Comparison of ENCODE assay signal across 8 cellular contexts in the genomic region with DNA sequence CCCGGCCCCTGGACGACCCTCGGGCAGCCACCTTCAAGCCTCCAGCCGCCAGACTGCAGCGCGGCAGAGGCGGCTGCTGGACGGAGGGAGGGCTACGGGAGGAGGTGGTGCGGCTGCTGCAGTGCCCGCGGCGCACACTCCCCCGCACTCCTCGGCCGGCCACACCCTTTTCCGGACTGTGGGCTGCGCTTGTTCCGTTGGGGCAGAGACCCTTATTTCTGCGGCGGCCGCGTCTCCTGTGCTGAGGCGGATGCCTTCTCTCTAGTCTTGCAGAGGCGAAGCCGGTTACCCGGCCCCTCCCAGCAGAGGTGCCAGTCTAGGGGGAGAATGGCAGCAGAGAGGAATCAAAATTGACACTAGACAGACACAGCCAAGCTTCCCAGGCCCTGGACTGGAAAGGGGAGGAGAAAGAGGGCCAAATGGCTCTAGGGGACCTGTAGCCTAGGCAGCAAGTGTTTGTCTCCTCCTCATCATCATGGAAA. TPM values are rescaled to one million over a fixed set of nuclear protein-coding genes. Genes with fewer than 3 reads are reported as not detected.
DNase-seq lines count a peak whose midpoint lies in the region; ATAC-seq and TF ChIP-seq lines count a peak whose summit lies in the region.

No MANE protein-coding gene starts in this region.

- peaks cover 12 to 40% (median 34%) of the 10 kb centered on the region in 4 donors for H3K36me3 ChIP-seq in upper lobe of left lung

- TF ChIP-seq POLR2A in upper lobe of left lung (IDR thresholded peaks at IDR 0.05), result peak in 2 of 4 donors; percentile 42 to 62

- H3K4me1 Mint-ChIP-seq in activated T-helper 2 cell treated with anti-CD3 and anti-CD28 coated beads, Interferon-gamma antibody, Interleukin-2, Interleukin-4, amounts not matched to agents 10 μg/mL and 5 μg/mL and 100 μg/mL, durations not matched to agents 14 hours and 24 hours and 36 hours (ENCODE audit: low read depth), result peaks cover 49% of the 10 kb centered on the region

- DNase-seq in GDM1 (lab: John Stamatoyannopoulos, UW), result peak; percentile 82
- peak; percentile 77 for DNase-seq in RKO (ENCODE audit: low spot score)
- DNase-seq in activated T-helper 2 cell treated with anti-CD3 and anti-CD28 coated beads, Interferon-gamma antibody, Interleukin-2, Interleukin-4, amounts not matched to agents 10 μg/mL and 5 μg/mL and 100 μg/mL, durations not matched to agents 14 hours and 24 hours and 36 hours (ENCODE audit: low spot score), result peak; percentile 78
- peak in 1 of 2 donors; percentile 84 for DNase-seq in foreskin fibroblast
- DNase-seq in occipital lobe (lab: John Stamatoyannopoulos, UW), result peak; percentile 30
- DNase-seq in upper lobe of left lung, result peak; percentile 81 to 91
- DNase-seq in cerebellar nuclear complex (lab: John Stamatoyannopoulos, UW), result no peak

- no peaks in the 10 kb centered on the region for H3K9me3 ChIP-seq in upper lobe of left lung

- 0 to 1% methylated on average over 19 to 27 of the region's 27 CpGs for WGBS in upper lobe of left lung, 2 donors

- TF ChIP-seq CTCF in foreskin fibroblast (IDR thresholded peaks at IDR 0.05; ENCODE audit: low read depth, low read length), result no peak
- TF ChIP-seq CTCF in upper lobe of left lung (IDR thresholded peaks at IDR 0.05), result peak in 1 of 6 experiments; percentile 9

- H3K27me3 ChIP-seq in upper lobe of left lung, result no peaks in the 10 kb centered on the region

- intact Hi-C loops in activated T-helper 2 cell treated with anti-CD3 and anti-CD28 coated beads, Interferon-gamma antibody, Interleukin-2, Interleukin-4, amounts not matched to agents 10 μg/mL and 5 μg/mL and 100 μg/mL, durations not matched to agents 14 hours and 24 hours and 36 hours (cut with micrococcal nuclease), result loop anchor here (5.0 kb wide), 1 partner anchor 508 kb away; no protein-coding TSS in a partner anchor

- no peaks in the 10 kb centered on the region for H3K27me3 Mint-ChIP-seq in activated T-helper 2 cell treated with anti-CD3 and anti-CD28 coated beads, Interferon-gamma antibody, Interleukin-2, Interleukin-4, amounts not matched to agents 10 μg/mL and 5 μg/mL and 100 μg/mL, durations not matched to agents 14 hours and 24 hours and 36 hours (ENCODE audit: low read depth)

- TF ChIP-seq EP300 in upper lobe of left lung (IDR thresholded peaks at IDR 0.05), result no peak

- peak overlapping the region; percentile 91 for H3K27ac Mint-ChIP-seq in activated T-helper 2 cell treated with anti-CD3 and anti-CD28 coated beads, Interferon-gamma antibody, Interleukin-2, Interleukin-4, amounts not matched to agents 10 μg/mL and 5 μg/mL and 100 μg/mL, durations not matched to agents 14 hours and 24 hours and 36 hours

- H3K4me3 ChIP-seq in foreskin fibroblast (ENCODE audit: low read depth in 1 of 2, low read length in 2 of 2) (peak overlapping the region; percentile 72 to 97), upper lobe of left lung (peak overlapping the region; percentile 63 to 94 (median 80))

- ATAC-seq in HG02623 (IDR thresholded peaks at IDR 0.05; ENCODE audit: unreplicated experiment) (peak; percentile 23), upper lobe of left lung (ENCODE audit: low FRiP score in 2 of 2) (peak; percentile 66 to 74)

- peaks cover 47% of the 10 kb centered on the region for H3K36me3 Mint-ChIP-seq in activated T-helper 2 cell treated with anti-CD3 and anti-CD28 coated beads, Interferon-gamma antibody, Interleukin-2, Interleukin-4, amounts not matched to agents 10 μg/mL and 5 μg/mL and 100 μg/mL, durations not matched to agents 14 hours and 24 hours and 36 hours (ENCODE audit: low read depth)

- no peaks in the 10 kb centered on the region for H3K9me3 Mint-ChIP-seq in activated T-helper 2 cell treated with anti-CD3 and anti-CD28 coated beads, Interferon-gamma antibody, Interleukin-2, Interleukin-4, amounts not matched to agents 10 μg/mL and 5 μg/mL and 100 μg/mL, durations not matched to agents 14 hours and 24 hours and 36 hours

- H3K4me3 Mint-ChIP-seq in activated T-helper 2 cell treated with anti-CD3 and anti-CD28 coated beads, Interferon-gamma antibody, Interleukin-2, Interleukin-4, amounts not matched to agents 10 μg/mL and 5 μg/mL and 100 μg/mL, durations not matched to agents 14 hours and 24 hours and 36 hours (ENCODE audit: low read depth), result peak overlapping the region; percentile 98

- H3K27ac ChIP-seq in upper lobe of left lung, result peak overlapping the region; percentile 84 to 95 (median 90)

- peaks cover 34 to 50% (median 41%) of the 10 kb centered on the region in 4 donors for H3K4me1 ChIP-seq in upper lobe of left lung

RNA-seq across cellular contexts. Expression of gene ESYT1, which starts 1.2 kb away (rescaled TPM):
- total RNA-seq in activated T-helper 2 cell treated with anti-CD3 and anti-CD28 coated beads, Interferon-gamma antibody, Interleukin-2, Interleukin-4, amounts not matched to agents 10 μg/mL and 5 μg/mL and 100 μg/mL, durations not matched to agents 14 hours and 24 hours and 36 hours, result 154 TPM in 2 replicates
- 21.8 TPM for total RNA-seq in occipital lobe
- total RNA-seq in upper lobe of left lung, result 100 to 1,000 TPM in 5 of 6 donors, 10 to 100 TPM in 1; 73.9 to 132 (median 112) TPM

RNA-seq across cellular contexts. Expression of gene ZC3H10, which starts 11.2 kb away (rescaled TPM):
- 7.7 and 9.2 TPM in 2 replicates for total RNA-seq in activated T-helper 2 cell treated with anti-CD3 and anti-CD28 coated beads, Interferon-gamma antibody, Interleukin-2, Interleukin-4, amounts not matched to agents 10 μg/mL and 5 μg/mL and 100 μg/mL, durations not matched to agents 14 hours and 24 hours and 36 hours
- total RNA-seq in occipital lobe, result 10.6 TPM
- 10 to 100 TPM in 2 of 6 donors, 1 to 10 TPM in 4; 2.1 to 22.0 (median 6.4) TPM for total RNA-seq in upper lobe of left lung

RNA-seq across cellular contexts. Expression of gene RPL41, which starts 12.8 kb away (rescaled TPM):
- 3,925 and 4,057 TPM in 2 replicates for total RNA-seq in activated T-helper 2 cell treated with anti-CD3 and anti-CD28 coated beads, Interferon-gamma antibody, Interleukin-2, Interleukin-4, amounts not matched to agents 10 μg/mL and 5 μg/mL and 100 μg/mL, durations not matched to agents 14 hours and 24 hours and 36 hours
- total RNA-seq in occipital lobe (1,070 TPM), upper lobe of left lung (1,000 to 10,000 TPM; 1,377 to 3,349 (median 3,110) TPM)

RNA-seq across cellular contexts. Expression of gene MYL6B, which starts 23.1 kb away (rescaled TPM):
- 89.7 and 94.3 TPM in 2 replicates for total RNA-seq in activated T-helper 2 cell treated with anti-CD3 and anti-CD28 coated beads, Interferon-gamma antibody, Interleukin-2, Interleukin-4, amounts not matched to agents 10 μg/mL and 5 μg/mL and 100 μg/mL, durations not matched to agents 14 hours and 24 hours and 36 hours
- 77.0 TPM for total RNA-seq in occipital lobe
- 10 to 100 TPM; 10.5 to 38.4 (median 29.1) TPM for total RNA-seq in upper lobe of left lung

RNA-seq across cellular contexts. Expression of gene PA2G4, which starts 24.9 kb away (rescaled TPM):
- total RNA-seq in activated T-helper 2 cell treated with anti-CD3 and anti-CD28 coated beads, Interferon-gamma antibody, Interleukin-2, Interleukin-4, amounts not matched to agents 10 μg/mL and 5 μg/mL and 100 μg/mL, durations not matched to agents 14 hours and 24 hours and 36 hours, result 356 and 364 TPM in 2 replicates
- total RNA-seq in occipital lobe, result 64.9 TPM
- total RNA-seq in upper lobe of left lung, result 100 to 1,000 TPM in 1 of 6 donors, 10 to 100 TPM in 5; 36.7 to 103 (median 70.7) TPM

Comparison
In these comparisons a context has a peak if more than half of its experiments do, and no peak if none do; other contexts are left out.
1. DNase-seq: peak in GDM1 (single experiment), RKO (single experiment), activated T-helper 2 cell treated with anti-CD3 and anti-CD28 coated beads, Interferon-gamma antibody, Interleukin-2, Interleukin-4, amounts not matched to agents 10 μg/mL and 5 μg/mL and 100 μg/mL, durations not matched to agents 14 hours and 24 hours and 36 hours (single experiment), occipital lobe (single experiment) and upper lobe of left lung (2 of 2); none in cerebellar nuclear complex (0 of 2).